ENCODE assay signal across 15 cellular contexts in the genomic region with DNA sequence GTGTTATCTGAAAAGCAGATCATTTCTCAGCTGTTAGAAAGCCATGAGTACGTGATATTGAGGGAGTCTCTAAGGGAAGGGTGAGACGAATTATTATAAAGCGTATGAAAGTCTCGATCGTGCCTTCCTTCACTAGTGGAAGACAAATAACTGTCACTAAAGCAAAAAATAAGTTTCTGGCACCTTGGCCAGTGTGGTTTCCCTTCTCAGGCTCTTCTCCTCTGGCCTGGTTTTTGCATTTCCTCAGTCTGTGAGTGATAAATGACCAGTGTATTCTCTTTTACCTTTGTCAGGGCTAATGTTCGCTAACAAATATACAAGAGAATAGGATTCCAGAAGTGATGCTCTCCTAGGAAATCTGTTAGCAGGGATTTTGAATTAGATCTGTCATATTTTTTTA. TPM values are rescaled to one million over a fixed set of nuclear protein-coding genes. Genes with fewer than 3 reads are reported as not detected.
DNase-seq lines count a peak whose midpoint lies in the region; ATAC-seq and TF ChIP-seq lines count a peak whose summit lies in the region.
"Had no signal": no experiment of that assay in that cellular context is flagged by ENCODE, and none has a peak within 500 bp of the region (broad histone marks: within the 10 kb centered on the region; RNA-seq: fewer than 3 reads in every experiment).

No MANE protein-coding gene starts in this region.

- H3K4me1 Mint-ChIP-seq in activated naive CD4-positive, alpha-beta T cell treated with anti-CD3 and anti-CD28 coated beads, Interleukin-2, amount 50 U/mL, for 24 hours = peaks cover 86% of the 10 kb centered on the region
- H3K4me1 Mint-ChIP-seq in T-helper 17 cell = peaks cover 53% of the 10 kb centered on the region
- H3K4me1 Mint-ChIP-seq in immature natural killer cell = peaks cover 89 to 99% of the 10 kb centered on the region in 2 donors
- peaks cover 5% of the 10 kb centered on the region for H3K4me1 Mint-ChIP-seq in type B pancreatic cell (ENCODE audit: unreplicated experiment)
- H3K4me1 Mint-ChIP-seq in glutamatergic neuron (ENCODE audit: low read depth, unreplicated experiment) = no peaks in the 10 kb centered on the region

- no peaks in the 10 kb centered on the region for H3K27me3 Mint-ChIP-seq in activated naive CD4-positive, alpha-beta T cell treated with anti-CD3 and anti-CD28 coated beads, Interleukin-2, amount 50 U/mL, for 24 hours
- no peaks in the 10 kb centered on the region for H3K27me3 Mint-ChIP-seq in T-helper 17 cell
- peaks cover 0 to 3% (median 2%) of the 10 kb centered on the region in 3 donors for H3K27me3 Mint-ChIP-seq in immature natural killer cell (ENCODE audit: low read depth in 3 of 3)
- no peaks in the 10 kb centered on the region for H3K27me3 Mint-ChIP-seq in type B pancreatic cell
- no peaks in the 10 kb centered on the region for H3K27me3 Mint-ChIP-seq in glutamatergic neuron (ENCODE audit: unreplicated experiment)

- peak overlapping the region; percentile 95 for H3K27ac Mint-ChIP-seq in activated naive CD4-positive, alpha-beta T cell treated with anti-CD3 and anti-CD28 coated beads, Interleukin-2, amount 50 U/mL, for 24 hours
- H3K27ac Mint-ChIP-seq in T-helper 17 cell (peak overlapping the region; percentile 82), immature natural killer cell (peak overlapping the region; percentile 93 to 97 (median 95)), type B pancreatic cell (peak overlapping the region; percentile 16), glutamatergic neuron (ENCODE audit: unreplicated experiment) (no peak overlapping the region)
- H3K27ac Mint-ChIP-seq: HFFc6 had no signal

- DNase-seq in activated naive CD4-positive, alpha-beta T cell treated with anti-CD3 and anti-CD28 coated beads, Interleukin-2, amount 50 U/mL, for 16 hours = no peak
- DNase-seq in T-helper 17 cell = no peak
- DNase-seq in immature natural killer cell = peak; percentile 62 to 67 (median 64)
- DNase-seq in type B pancreatic cell (ENCODE audit: extremely low spot score, unreplicated experiment) = no peak
- no peak for DNase-seq in glutamatergic neuron
- DNase-seq in GM10266 (ENCODE audit: extremely low spot score) = no peak
- DNase-seq: ACHN, DMS 273 treated with DMSO at 0.1 percent for 48 hours, HFFc6, NCI-H1048, NCI-H146, NCI-H2081 treated with DMSO at 0.1 percent for 48 hours, NCI-H226, NCI-H526 treated with DMSO at 0.1 percent for 48 hours had no signal

- H3K36me3 Mint-ChIP-seq in activated naive CD4-positive, alpha-beta T cell treated with anti-CD3 and anti-CD28 coated beads, Interleukin-2, amount 50 U/mL, for 24 hours = peaks cover 22% of the 10 kb centered on the region
- H3K36me3 Mint-ChIP-seq in T-helper 17 cell (ENCODE audit: low read depth) (peaks cover 12% of the 10 kb centered on the region), immature natural killer cell (peaks cover 42 to 61% (median 43%) of the 10 kb centered on the region in 3 donors), type B pancreatic cell (no peaks in the 10 kb centered on the region), glutamatergic neuron (ENCODE audit: unreplicated experiment) (no peaks in the 10 kb centered on the region)

- H3K9me3 Mint-ChIP-seq in activated naive CD4-positive, alpha-beta T cell treated with anti-CD3 and anti-CD28 coated beads, Interleukin-2, amount 50 U/mL, for 24 hours = no peaks in the 10 kb centered on the region
- H3K9me3 Mint-ChIP-seq in immature natural killer cell = no peaks in the 10 kb centered on the region
- no peaks in the 10 kb centered on the region for H3K9me3 Mint-ChIP-seq in type B pancreatic cell
- H3K9me3 Mint-ChIP-seq in glutamatergic neuron (ENCODE audit: unreplicated experiment) = no peaks in the 10 kb centered on the region
- H3K9me3 Mint-ChIP-seq: HFFc6 had no signal

- ATAC-seq in T-helper 17 cell = no peak

- TF ChIP-seq CTCF in type B pancreatic cell (conservative IDR thresholded peaks at IDR 0.05) (no peak), glutamatergic neuron (IDR thresholded peaks at IDR 0.05; ENCODE audit: partially characterized antibody, unreplicated experiment) (no peak), GM10266 (IDR thresholded peaks at IDR 0.05; ENCODE audit: control insufficient read depth, insufficient read depth, low read depth, missing control alignments) (no peak)

- no peaks in the 10 kb centered on the region for H3K9me3 ChIP-seq in T-helper 17 cell (ENCODE audit: control insufficient read depth, low read length, poor library complexity, severe bottlenecking)

- H3K4me3 Mint-ChIP-seq in activated naive CD4-positive, alpha-beta T cell treated with anti-CD3 and anti-CD28 coated beads, Interleukin-2, amount 50 U/mL, for 24 hours = peak overlapping the region; percentile 80
- H3K4me3 Mint-ChIP-seq in T-helper 17 cell = peak overlapping the region; percentile 55
- H3K4me3 Mint-ChIP-seq in immature natural killer cell = peak overlapping the region; percentile 97 to 99 (median 99)
- no peak overlapping the region for H3K4me3 Mint-ChIP-seq in type B pancreatic cell
- H3K4me3 Mint-ChIP-seq in glutamatergic neuron (ENCODE audit: unreplicated experiment) = no peak overlapping the region
- H3K4me3 Mint-ChIP-seq: HFFc6 had no signal

RNA-seq across cellular contexts. Expression of gene TXK, which starts 19.7 kb away (rescaled TPM):
- total RNA-seq in T-helper 17 cell (10 to 100 TPM; 52.4 to 53.2 TPM), type B pancreatic cell (ENCODE audit: low replicate concordance) (1.3 and 2.2 TPM in 2 replicates), glutamatergic neuron (ENCODE audit: unreplicated experiment) (not detected)
- polyA plus RNA-seq in immature natural killer cell = 100 to 1,000 TPM; 176 to 314 (median 243) TPM
- total RNA-seq: HFFc6 had no signal

Comparison
In these comparisons a context has a peak if more than half of its experiments do, and no peak if none do; other contexts are left out.
1. H3K4me3 Mint-ChIP-seq: peak in activated naive CD4-positive, alpha-beta T cell treated with anti-CD3 and anti-CD28 coated beads, Interleukin-2, amount 50 U/mL, for 24 hours (single experiment), T-helper 17 cell (single experiment) and immature natural killer cell (5 of 5); none in type B pancreatic cell (single experiment) and glutamatergic neuron (single experiment).
2. DNase-seq: peak in immature natural killer cell (3 of 3); none in activated naive CD4-positive, alpha-beta T cell treated with anti-CD3 and anti-CD28 coated beads, Interleukin-2, amount 50 U/mL, for 16 hours (single experiment), T-helper 17 cell (0 of 3), type B pancreatic cell (single experiment), glutamatergic neuron (single experiment) and GM10266 (single experiment).
3. RNA of gene TXK, which starts 19.7 kb away (total RNA-seq): 52.4 to 53.2 TPM in T-helper 17 cell; 1.3 to 2.2 TPM in type B pancreatic cell and not detected in glutamatergic neuron (single experiment); every median in the first group is over 10 times any median in the second.